In the genomic region with DNA sequence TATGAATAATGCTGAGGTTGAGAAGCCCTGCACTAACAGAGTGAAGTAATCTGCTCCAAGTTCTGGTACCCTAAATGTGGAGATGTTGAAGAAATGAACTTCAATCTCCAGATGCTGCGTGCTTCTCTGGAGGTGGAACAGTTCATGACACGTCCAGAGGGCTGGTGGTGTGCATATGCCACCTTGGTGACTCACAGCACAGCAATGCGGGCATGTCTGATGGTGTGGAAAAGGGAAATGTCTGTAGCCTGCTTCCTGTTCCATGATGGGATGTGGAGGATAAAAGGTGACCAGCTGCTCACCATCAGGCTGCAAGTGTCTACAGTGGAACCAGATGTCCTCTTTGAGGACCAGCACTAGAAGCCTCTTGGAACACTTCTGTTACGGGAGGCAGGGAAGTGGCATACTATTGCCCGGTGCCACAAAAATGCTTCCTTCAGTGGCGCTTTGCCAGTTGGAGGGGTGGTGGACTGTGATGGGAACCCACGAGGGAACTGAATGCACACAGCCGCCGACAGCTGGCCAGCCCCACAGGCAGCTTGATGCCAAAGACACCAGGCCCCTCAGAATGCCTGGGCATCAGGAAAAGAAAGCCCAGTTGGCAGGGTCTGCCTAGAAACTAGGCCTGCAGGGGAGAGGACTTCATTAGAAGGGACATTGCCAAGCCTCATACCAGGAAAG, we compare ENCODE assay signal across 11 cellular contexts. TPM values are rescaled to one million over a fixed set of nuclear protein-coding genes. Genes with fewer than 3 reads are reported as not detected.
DNase-seq lines count a peak whose midpoint lies in the region; ATAC-seq, FAIRE-seq and TF ChIP-seq lines count a peak whose summit lies in the region.
"Had no signal": no experiment of that assay in that cellular context is flagged by ENCODE, and none has a peak within 500 bp of the region (broad histone marks: within the 10 kb centered on the region; RNA-seq: fewer than 3 reads in every experiment).

No MANE protein-coding gene starts in this region.

- no peaks in the 10 kb centered on the region for H3K79me1 ChIP-seq in neuronal stem cell (ENCODE audit: low read depth, low read length)

- H3K27me3 ChIP-seq in neuronal stem cell (ENCODE audit: control insufficient read depth in 3 of 3, insufficient read depth in 3 of 3, low read depth in 1 of 3, low read length in 3 of 3) = no peaks in the 10 kb centered on the region

- H3K9me3 ChIP-seq in neuronal stem cell (replicated peaks in 1 of 2; ENCODE audit: control insufficient read depth in 2 of 2, insufficient read depth in 1 of 2, low read depth in 1 of 2, low read length in 2 of 2) = no peaks in the 10 kb centered on the region

- H4K91ac ChIP-seq in neuronal stem cell (ENCODE audit: low read depth, low read length, poor library complexity) = no peak overlapping the region

- H3K4me2 ChIP-seq in neuronal stem cell (ENCODE audit: insufficient read depth, low read length, poor library complexity, severe bottlenecking) = no peak overlapping the region

- H2BK5ac ChIP-seq in neuronal stem cell (ENCODE audit: low read length) = peak overlapping the region; percentile 9

- no peak overlapping the region for H3K14ac ChIP-seq in neuronal stem cell (ENCODE audit: low read length)

- H3K27ac Mint-ChIP-seq in chondrocyte (ENCODE audit: unreplicated experiment) = peak overlapping the region; percentile 65
- H3K27ac Mint-ChIP-seq: memory B cell had no signal

- no CpG with 5 or more reads among the region's 9 CpGs for WGBS in neuronal stem cell (ENCODE audit: extremely low coverage in 2 of 2, insufficient read length in 2 of 2, insufficient replicate concordance in 1 of 2), 2 donors

- no peak overlapping the region for H3K23ac ChIP-seq in neuronal stem cell (ENCODE audit: low read depth, low read length, poor library complexity)

- no peak overlapping the region for H3K9ac ChIP-seq in neuronal stem cell (ENCODE audit: low read depth, low read length, poor library complexity)

- no peak overlapping the region for H2BK15ac ChIP-seq in neuronal stem cell (ENCODE audit: low read length)

- H4K8ac ChIP-seq in neuronal stem cell (ENCODE audit: low read depth, low read length) = no peak overlapping the region

- H3K36me3 ChIP-seq in neuronal stem cell (replicated peaks in 1 of 2; ENCODE audit: control insufficient read depth in 2 of 2, insufficient read depth in 2 of 2, low read length in 2 of 2) = peaks cover 3 to 25% of the 10 kb centered on the region in 2 donors

- H2BK12ac ChIP-seq in neuronal stem cell (ENCODE audit: low read length) = no peak overlapping the region

- no peak for FAIRE-seq in D721Med (lab: Jason Lieb, UNC)

- H2AFZ ChIP-seq in neuronal stem cell (ENCODE audit: low read length) = no peak overlapping the region

- no peak for TF ChIP-seq CTCF in chondrocyte (IDR thresholded peaks at IDR 0.05)
- TF ChIP-seq CTCF in D721Med (IDR thresholded peaks at IDR 0.05; ENCODE audit: insufficient read depth, missing control alignments) = no peak

- no peak overlapping the region for H3K18ac ChIP-seq in neuronal stem cell (ENCODE audit: low read length)

- DNase-seq in Daoy (ENCODE audit: low read depth) (peak; percentile 71), NCI-H1694 (lab: John Stamatoyannopoulos, UW) (peak; percentile 77), chondrocyte (ENCODE audit: low spot score) (no peak), neuronal stem cell (ENCODE audit: low spot score) (no peak), D721Med (ENCODE audit: insufficient read length, low spot score) (no peak), UCSD-AML1 (lab: John Stamatoyannopoulos, UW; ENCODE audit: unreplicated experiment) (no peak), NCI-H1417 (lab: John Stamatoyannopoulos, UW) (no peak)
- DNase-seq: activated CD4-positive, alpha-beta T cell treated with anti-CD3 and anti-CD28 coated beads, Interleukin-2, amount 50 U/mL, for 4 hours; SHP77 had no signal

- ATAC-seq in HG02885 (IDR thresholded peaks at IDR 0.05; ENCODE audit: poor library complexity, unreplicated experiment) = no peak

- no peaks in the 10 kb centered on the region for H3K27me3 Mint-ChIP-seq in chondrocyte (ENCODE audit: low read depth)
- H3K27me3 Mint-ChIP-seq: memory B cell had no signal

- no peak overlapping the region for H2BK120ac ChIP-seq in neuronal stem cell (ENCODE audit: low read depth, low read length)

- H3K4me3 ChIP-seq in neuronal stem cell (ENCODE audit: low read length in 2 of 2) = no peak overlapping the region

- H3K4ac ChIP-seq in neuronal stem cell (ENCODE audit: low read length) = no peak overlapping the region

- no peak overlapping the region for H3K27ac ChIP-seq in neuronal stem cell (replicated peaks; ENCODE audit: low read length)

- H3K4me3 Mint-ChIP-seq in chondrocyte (ENCODE audit: unreplicated experiment) = no peak overlapping the region
- H3K4me3 Mint-ChIP-seq: memory B cell had no signal

- peaks cover 8% of the 10 kb centered on the region for H3K36me3 Mint-ChIP-seq in chondrocyte (ENCODE audit: low read depth)

- H3K4me1 ChIP-seq in neuronal stem cell (ENCODE audit: control insufficient read depth in 2 of 2, insufficient read depth in 1 of 2, low read depth in 1 of 2, low read length in 2 of 2) = peaks cover 6 to 13% of the 10 kb centered on the region in 2 donors

- peaks cover 29% of the 10 kb centered on the region for H3K4me1 Mint-ChIP-seq in chondrocyte (ENCODE audit: low read depth)

- no peak overlapping the region for H2AK5ac ChIP-seq in neuronal stem cell (ENCODE audit: low read depth, low read length)

- H3K9me3 Mint-ChIP-seq in chondrocyte (ENCODE audit: low read depth) = no peaks in the 10 kb centered on the region
- H3K9me3 Mint-ChIP-seq: memory B cell had no signal

RNA-seq across cellular contexts. Expression of a gene that starts 19.9 kb away (rescaled TPM):
- total RNA-seq in Daoy (2014; rRNA removed; shearing (Covaris generic)) = 8.2 and 11.8 TPM in 2 replicates
- 22.3 to 24.7 TPM (median 22.5 TPM) in 3 replicates for total RNA-seq in chondrocyte
- 11.8 TPM for polyA plus RNA-seq in neuronal stem cell (2013, experiment 1 of 2)
- polyA plus RNA-seq in neuronal stem cell (2013, experiment 2 of 2) = 10.6 TPM

RNA-seq across cellular contexts. Expression of a gene that starts 26.2 kb away (rescaled TPM):
- 81.6 and 88.1 TPM in 2 replicates for total RNA-seq in Daoy (2014; rRNA removed; shearing (Covaris generic))
- total RNA-seq in chondrocyte = 73.6 to 78.2 TPM (median 74.9 TPM) in 3 replicates
- 194 TPM for polyA plus RNA-seq in neuronal stem cell (2013, experiment 1 of 2)
- 198 TPM for polyA plus RNA-seq in neuronal stem cell (2013, experiment 2 of 2)

Comparison
In these comparisons a context has a peak if more than half of its experiments do, and no peak if none do; other contexts are left out.
1. DNase-seq: peak in Daoy (single experiment) and NCI-H1694 (single experiment); none in chondrocyte (single experiment), neuronal stem cell (single experiment), D721Med (single experiment), UCSD-AML1 (single experiment) and NCI-H1417 (0 of 3).